1 cellular context compared by ENCODE assay signal in genomic region chr11:76459299-76459698, GRCh38.
TF ChIP-seq lines count a peak whose summit lies in the region.

No MANE protein-coding gene starts in this region.

TF ChIP-seq in HCT116, 20 proteins besides CTCF, POLR2A, EP300 and RAD21:
- no peak for TF ChIP-seq ZFX (IDR thresholded peaks at IDR 0.05)
- TF ChIP-seq EGR1 (IDR thresholded peaks at IDR 0.05; ENCODE audit: low read depth), result no peak
- no peak for TF ChIP-seq POLR2AphosphoS5 (IDR thresholded peaks at IDR 0.05; ENCODE audit: low read depth, low read length)
- TF ChIP-seq, protein P1, sequence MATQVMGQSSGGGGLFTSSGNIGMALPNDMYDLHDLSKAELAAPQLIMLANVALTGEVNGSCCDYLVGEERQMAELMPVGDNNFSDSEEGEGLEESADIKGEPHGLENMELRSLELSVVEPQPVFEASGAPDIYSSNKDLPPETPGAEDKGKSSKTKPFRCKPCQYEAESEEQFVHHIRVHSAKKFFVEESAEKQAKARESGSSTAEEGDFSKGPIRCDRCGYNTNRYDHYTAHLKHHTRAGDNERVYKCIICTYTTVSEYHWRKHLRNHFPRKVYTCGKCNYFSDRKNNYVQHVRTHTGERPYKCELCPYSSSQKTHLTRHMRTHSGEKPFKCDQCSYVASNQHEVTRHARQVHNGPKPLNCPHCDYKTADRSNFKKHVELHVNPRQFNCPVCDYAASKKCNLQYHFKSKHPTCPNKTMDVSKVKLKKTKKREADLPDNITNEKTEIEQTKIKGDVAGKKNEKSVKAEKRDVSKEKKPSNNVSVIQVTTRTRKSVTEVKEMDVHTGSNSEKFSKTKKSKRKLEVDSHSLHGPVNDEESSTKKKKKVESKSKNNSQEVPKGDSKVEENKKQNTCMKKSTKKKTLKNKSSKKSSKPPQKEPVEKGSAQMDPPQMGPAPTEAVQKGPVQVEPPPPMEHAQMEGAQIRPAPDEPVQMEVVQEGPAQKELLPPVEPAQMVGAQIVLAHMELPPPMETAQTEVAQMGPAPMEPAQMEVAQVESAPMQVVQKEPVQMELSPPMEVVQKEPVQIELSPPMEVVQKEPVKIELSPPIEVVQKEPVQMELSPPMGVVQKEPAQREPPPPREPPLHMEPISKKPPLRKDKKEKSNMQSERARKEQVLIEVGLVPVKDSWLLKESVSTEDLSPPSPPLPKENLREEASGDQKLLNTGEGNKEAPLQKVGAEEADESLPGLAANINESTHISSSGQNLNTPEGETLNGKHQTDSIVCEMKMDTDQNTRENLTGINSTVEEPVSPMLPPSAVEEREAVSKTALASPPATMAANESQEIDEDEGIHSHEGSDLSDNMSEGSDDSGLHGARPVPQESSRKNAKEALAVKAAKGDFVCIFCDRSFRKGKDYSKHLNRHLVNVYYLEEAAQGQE (IDR thresholded peaks at IDR 0.05; ENCODE audit: low read depth), result no peak
- TF ChIP-seq YY1 (IDR thresholded peaks at IDR 0.05; ENCODE audit: extremely low read depth, insufficient replicate concordance, low read depth, low read length), result no peak
- no peak for TF ChIP-seq CBX3 (IDR thresholded peaks at IDR 0.05; ENCODE audit: low read depth)
- no peak for TF ChIP-seq CEBPB (IDR thresholded peaks at IDR 0.05; ENCODE audit: low read depth)
- no peak for TF ChIP-seq SIN3A (IDR thresholded peaks at IDR 0.05; ENCODE audit: low read depth)
- no peak for TF ChIP-seq ZNF274 (IDR thresholded peaks at IDR 0.05; ENCODE audit: low read depth, low read length)
- no peak for TF ChIP-seq JUND (IDR thresholded peaks at IDR 0.05)
- TF ChIP-seq ELF1 (IDR thresholded peaks at IDR 0.05; ENCODE audit: borderline replicate concordance, low read depth), result no peak
- TF ChIP-seq TCF7L2 (IDR thresholded peaks at IDR 0.05; ENCODE audit: borderline replicate concordance, extremely low read depth, insufficient read depth, insufficient read length), result no peak
- TF ChIP-seq EZH2 (IDR thresholded peaks at IDR 0.05), result no peak
- no peak for TF ChIP-seq FOSL1 (IDR thresholded peaks at IDR 0.05; ENCODE audit: low read depth)
- TF ChIP-seq, protein P2, sequence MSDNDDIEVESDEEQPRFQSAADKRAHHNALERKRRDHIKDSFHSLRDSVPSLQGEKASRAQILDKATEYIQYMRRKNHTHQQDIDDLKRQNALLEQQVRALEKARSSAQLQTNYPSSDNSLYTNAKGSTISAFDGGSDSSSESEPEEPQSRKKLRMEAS (IDR thresholded peaks at IDR 0.05), result no peak
- TF ChIP-seq, protein P3, sequence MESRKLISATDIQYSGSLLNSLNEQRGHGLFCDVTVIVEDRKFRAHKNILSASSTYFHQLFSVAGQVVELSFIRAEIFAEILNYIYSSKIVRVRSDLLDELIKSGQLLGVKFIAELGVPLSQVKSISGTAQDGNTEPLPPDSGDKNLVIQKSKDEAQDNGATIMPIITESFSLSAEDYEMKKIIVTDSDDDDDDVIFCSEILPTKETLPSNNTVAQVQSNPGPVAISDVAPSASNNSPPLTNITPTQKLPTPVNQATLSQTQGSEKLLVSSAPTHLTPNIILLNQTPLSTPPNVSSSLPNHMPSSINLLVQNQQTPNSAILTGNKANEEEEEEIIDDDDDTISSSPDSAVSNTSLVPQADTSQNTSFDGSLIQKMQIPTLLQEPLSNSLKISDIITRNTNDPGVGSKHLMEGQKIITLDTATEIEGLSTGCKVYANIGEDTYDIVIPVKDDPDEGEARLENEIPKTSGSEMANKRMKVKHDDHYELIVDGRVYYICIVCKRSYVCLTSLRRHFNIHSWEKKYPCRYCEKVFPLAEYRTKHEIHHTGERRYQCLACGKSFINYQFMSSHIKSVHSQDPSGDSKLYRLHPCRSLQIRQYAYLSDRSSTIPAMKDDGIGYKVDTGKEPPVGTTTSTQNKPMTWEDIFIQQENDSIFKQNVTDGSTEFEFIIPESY (IDR thresholded peaks at IDR 0.05; ENCODE audit: extremely low read depth, insufficient replicate concordance, low read length), result no peak
- no peak for TF ChIP-seq SRF (IDR thresholded peaks at IDR 0.05; ENCODE audit: low read depth)
- no peak for TF ChIP-seq ATF3 (IDR thresholded peaks at IDR 0.05)
- TF ChIP-seq EZH2phosphoT487 (IDR thresholded peaks at IDR 0.05; ENCODE audit: borderline replicate concordance), result no peak
- TF ChIP-seq SP1 (IDR thresholded peaks at IDR 0.05; ENCODE audit: low read depth), result no peak
